Comparison of ENCODE assay signal across 19 cellular contexts in the genomic region with DNA sequence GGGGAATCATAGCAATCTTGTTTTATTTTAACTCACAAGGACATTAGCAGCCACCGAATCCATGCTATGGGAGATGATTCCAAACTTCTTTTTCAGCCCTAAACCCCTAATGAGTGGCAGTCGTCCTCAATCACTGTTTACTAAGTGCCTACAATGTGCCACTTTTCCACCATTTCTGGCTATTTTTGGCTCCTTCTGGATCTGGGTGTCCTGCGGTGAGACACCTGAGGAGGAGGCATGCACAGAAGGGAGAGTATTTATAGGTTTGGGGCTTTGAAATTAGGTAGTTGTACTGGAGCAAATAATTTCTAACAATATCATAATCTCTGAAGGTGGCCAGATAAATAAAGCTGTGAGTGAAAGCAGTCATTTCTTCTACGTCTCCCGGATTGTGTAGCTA.
"Had no signal": no experiment of that assay in that cellular context is flagged by ENCODE, and none has a peak within 500 bp of the region (broad histone marks: within the 10 kb centered on the region; RNA-seq: fewer than 3 reads in every experiment).

No MANE protein-coding gene starts in this region.

- H3K9me3 Mint-ChIP-seq: natural killer cell; neural crest cell; stimulated activated naive CD8-positive, alpha-beta T cell treated with anti-CD3 and anti-CD28 coated beads, Interleukin-15, Interleukin-2, amounts not matched to agents 100 ng/mL and 50 ng/mL, for 24 hours had no signal

- H3K27me3 Mint-ChIP-seq: stimulated activated memory B cell treated with anti-CD40 and anti-IgM and Interleukin-4, amounts not matched to agents 10 μg/mL and 1 μg/mL and 100 μg/mL, for 72 hours; stimulated activated naive CD8-positive, alpha-beta T cell treated with anti-CD3 and anti-CD28 coated beads, Interleukin-15, Interleukin-2, amounts not matched to agents 100 ng/mL and 50 ng/mL, for 24 hours had no signal

- H3K27ac Mint-ChIP-seq: natural killer cell; stimulated activated memory B cell treated with anti-CD40 and anti-IgM and Interleukin-4, amounts not matched to agents 10 μg/mL and 1 μg/mL and 100 μg/mL, for 72 hours; stimulated activated naive CD8-positive, alpha-beta T cell treated with anti-CD3 and anti-CD28 coated beads, Interleukin-15, Interleukin-2, amounts not matched to agents 100 ng/mL and 50 ng/mL, for 24 hours had no signal

- H3K4me1 ChIP-seq: spleen, tibial artery, upper lobe of right lung, vagina had no signal

- H3K4me3 Mint-ChIP-seq: natural killer cell; neural crest cell; stimulated activated memory B cell treated with anti-CD40 and anti-IgM and Interleukin-4, amounts not matched to agents 10 μg/mL and 1 μg/mL and 100 μg/mL, for 72 hours; stimulated activated naive CD8-positive, alpha-beta T cell treated with anti-CD3 and anti-CD28 coated beads, Interleukin-15, Interleukin-2, amounts not matched to agents 100 ng/mL and 50 ng/mL, for 24 hours had no signal

- H3K9me3 ChIP-seq: spleen, tibial artery, upper lobe of right lung, vagina had no signal

- H3K4me3 ChIP-seq: dorsolateral prefrontal cortex, spleen, tibial artery, upper lobe of right lung, vagina had no signal

- DNase-seq: effector memory CD4-positive, alpha-beta T cell; islet precursor cell; mammary epithelial cell; natural killer cell; posterior cingulate gyrus; spleen; stimulated activated CD4-positive, alpha-beta T cell treated with anti-CD3 and anti-CD28 coated beads, Interleukin-15, amount 100 ng/mL, for 24 hours; stimulated activated CD4-positive, alpha-beta T cell treated with anti-CD3 and anti-CD28 coated beads, Interleukin-1b, Interleukin-23, amount 100 ng/mL, for 48 hours; stimulated activated CD4-positive, alpha-beta T cell treated with anti-CD3 and anti-CD28 coated beads, Interleukin-4, amount 100 ng/mL, for 24 hours; tibial artery; upper lobe of right lung had no signal

- H3K36me3 ChIP-seq: spleen, tibial artery, upper lobe of right lung, vagina had no signal

- H3K36me3 Mint-ChIP-seq: natural killer cell; stimulated activated memory B cell treated with anti-CD40 and anti-IgM and Interleukin-4, amounts not matched to agents 10 μg/mL and 1 μg/mL and 100 μg/mL, for 72 hours had no signal

- H3K27me3 ChIP-seq: spleen, tibial artery, upper lobe of right lung, vagina had no signal

- ATAC-seq: esophagus mucosa; left lobe of liver; natural killer cell; sciatic nerve; stimulated activated memory B cell treated with anti-CD40 and anti-IgM and Interleukin-4, amounts not matched to agents 10 μg/mL and 1 μg/mL and 100 μg/mL, for 72 hours; upper lobe of right lung had no signal

- H3K27ac ChIP-seq: spleen, tibial artery, upper lobe of right lung, vagina had no signal

- H3K4me1 Mint-ChIP-seq: neural crest cell; stimulated activated memory B cell treated with anti-CD40 and anti-IgM and Interleukin-4, amounts not matched to agents 10 μg/mL and 1 μg/mL and 100 μg/mL, for 72 hours had no signal
